Comparison of ENCODE assay signal across 8 cellular contexts in genomic region chr9:121698627-121699270, GRCh38. TPM values are rescaled to one million over a fixed set of nuclear protein-coding genes. Genes with fewer than 3 reads are reported as not detected.
DNase-seq lines count a peak whose midpoint lies in the region; ATAC-seq and TF ChIP-seq lines count a peak whose summit lies in the region.

No MANE protein-coding gene starts in this region.

- H3K9me3 Mint-ChIP-seq in CD8-positive, alpha-beta memory T cell = no peaks in the 10 kb centered on the region

- H3K9me3 ChIP-seq in CD8-positive, alpha-beta memory T cell (ENCODE audit: low read length) = no peaks in the 10 kb centered on the region
- H3K9me3 ChIP-seq in HCT116 (ENCODE audit: control insufficient read depth in 1 of 2, insufficient read depth in 1 of 2, low read depth in 1 of 2, low read length in 2 of 2) (no peaks in the 10 kb centered on the region), sigmoid colon (no peaks in the 10 kb centered on the region)

- no peak overlapping the region for H3K4me3 ChIP-seq in CD8-positive, alpha-beta memory T cell (ENCODE audit: low read length)
- peak overlapping the region; percentile 70 to 73 for H3K4me3 ChIP-seq in HCT116 (replicated peaks in 1 of 2; ENCODE audit: low read depth in 1 of 2, low read length in 2 of 2)
- peak overlapping the region; percentile 35 to 57 (median 54) for H3K4me3 ChIP-seq in sigmoid colon

- H3K27ac Mint-ChIP-seq in CD8-positive, alpha-beta memory T cell = no peak overlapping the region

- peaks cover 17% of the 10 kb centered on the region; the same call in 1 of the 2 replicates for H3K79me2 ChIP-seq in HCT116 (ENCODE audit: insufficient read depth, low read length)

- H3K9me2 ChIP-seq in HCT116 (ENCODE audit: insufficient read depth) = no peaks in the 10 kb centered on the region

- WGBS in sigmoid colon, 2 donors = 5 to 13% methylated on average over 89 of the region's 89 CpGs

- H2AFZ ChIP-seq in HCT116 (ENCODE audit: low read depth, low read length, poor library complexity, severe bottlenecking) = no peak overlapping the region

- TF ChIP-seq POLR2A in HCT116 (IDR thresholded peaks at IDR 0.05; ENCODE audit: borderline replicate concordance, extremely low read depth, insufficient read depth, insufficient read length) (no peak), sigmoid colon (IDR thresholded peaks at IDR 0.05) (no peak)

- no peaks in the 10 kb centered on the region for H3K36me3 ChIP-seq in CD8-positive, alpha-beta memory T cell (ENCODE audit: insufficient read depth, low read length)
- no peaks in the 10 kb centered on the region for H3K36me3 ChIP-seq in HCT116 (ENCODE audit: control insufficient read depth in 1 of 2, insufficient read depth in 2 of 2, low read length in 2 of 2)
- no peaks in the 10 kb centered on the region for H3K36me3 ChIP-seq in sigmoid colon

- H3K4me3 Mint-ChIP-seq in CD8-positive, alpha-beta memory T cell = peak overlapping the region; percentile 5 to 85 (median 50)

- POLR2A ChIA-PET in CD8-positive, alpha-beta memory T cell (lab: Charles Lee) = no interaction called here
- POLR2A ChIA-PET in HCT116 (lab: Charles Lee) = no interaction called here

- H3K4me2 ChIP-seq in HCT116 (ENCODE audit: low read length) = peak overlapping the region; percentile 98

- H3K4me1 ChIP-seq in CD8-positive, alpha-beta memory T cell (ENCODE audit: insufficient read depth, low read length) = peaks cover 7% of the 10 kb centered on the region
- H3K4me1 ChIP-seq in HCT116 (ENCODE audit: control insufficient read depth in 1 of 2, insufficient read depth in 2 of 2, low read length in 2 of 2) (peaks cover 2 to 18% of the 10 kb centered on the region in 2 experiments; a peak in 3 of 4 replicates), sigmoid colon (peaks cover 0 to 42% (median 37%) of the 10 kb centered on the region in 4 donors)

- TF ChIP-seq CTCF in HCT116 (IDR thresholded peaks at IDR 0.05 in 2 of 3, conservative IDR thresholded peaks at IDR 0.05 in 1 of 3; ENCODE audit: borderline replicate concordance in 1 of 3, insufficient read depth in 1 of 3, low read depth in 2 of 3, low read length in 2 of 3) (no peak), sigmoid colon (IDR thresholded peaks at IDR 0.05) (no peak)

- H3K36me3 Mint-ChIP-seq in CD8-positive, alpha-beta memory T cell = no peaks in the 10 kb centered on the region

- CTCF ChIA-PET in CD8-positive, alpha-beta memory T cell (lab: Charles Lee) = interaction anchor here (1.2 to 1.4 kb wide), 2 partner anchors 12 to 27 kb away, joined by 3 read pairs; no protein-coding TSS in a partner anchor
- CTCF ChIA-PET in HCT116 (lab: Charles Lee) = interaction anchor here (1.3 to 3.0 kb wide), 3 partner anchors 11 to 163 kb away, joined by 4 to 11 read pairs (median 6); no protein-coding TSS in a partner anchor

- peaks cover 11 to 28% (median 13%) of the 10 kb centered on the region in 3 donors for H3K4me1 Mint-ChIP-seq in CD8-positive, alpha-beta memory T cell

- ATAC-seq in HCT116 (peak; percentile 74), SK-N-SH treated with all-trans-retinoic acid at 6 μM for 48 hours (peak; percentile 4), HG03095 (IDR thresholded peaks at IDR 0.05; ENCODE audit: unreplicated experiment) (no peak)

- H4K20me1 ChIP-seq in HCT116 (ENCODE audit: insufficient read depth) = peaks cover 11% of the 10 kb centered on the region; the same call in 1 of the 2 replicates

- intact Hi-C loops in HCT116 (cut with micrococcal nuclease) (loop anchor here (5.0 kb wide), 1 partner anchor 164 kb away; no protein-coding TSS in a partner anchor), sigmoid colon (cut with DNase I) (loop anchor here (5.0 to 10.0 kb wide), 2 partner anchors 44 to 196 kb away; no protein-coding TSS in a partner anchor)

- H3K9ac ChIP-seq in HCT116 (ENCODE audit: low read length) = peak overlapping the region; percentile 68; the same call in 1 of the 2 replicates

- no peak overlapping the region for H3K27ac ChIP-seq in CD8-positive, alpha-beta memory T cell (ENCODE audit: low read depth, low read length)
- H3K27ac ChIP-seq in HCT116 (ENCODE audit: low read depth, low read length) (peak overlapping the region; percentile 64; the same call in 1 of the 2 replicates), sigmoid colon (peak overlapping the region in 2 of 4 donors; percentile 45 to 66)

- no TSS peak for BruUV-seq in HCT116 (replicated peaks; lab: Mats Ljungman, UMichigan)

- peak in 3 of 5 donors; percentile 6 to 41 (median 10) for DNase-seq in CD8-positive, alpha-beta memory T cell
- DNase-seq in HCT116 (ENCODE audit: low read depth, low spot score) = no peak
- peak; percentile 22 for DNase-seq in germinal center (ENCODE audit: low spot score)
- no peak for DNase-seq in sigmoid colon
- DNase-seq in SKM-1 treated with dmso at 0.1 percent for 144 hours (lab: John Stamatoyannopoulos, UW; ENCODE audit: unreplicated experiment) = no peak
- DNase-seq in mucosa of gallbladder (ENCODE audit: low spot score) = no peak

- peaks cover 17% of the 10 kb centered on the region for H3K27me3 ChIP-seq in CD8-positive, alpha-beta memory T cell (ENCODE audit: insufficient read depth, low read length, poor library complexity, severe bottlenecking)
- no peaks in the 10 kb centered on the region for H3K27me3 ChIP-seq in HCT116 (ENCODE audit: insufficient read depth, low read length)
- no peaks in the 10 kb centered on the region for H3K27me3 ChIP-seq in sigmoid colon

- TF ChIP-seq RAD21 in HCT116 (IDR thresholded peaks at IDR 0.05; ENCODE audit: low read depth) = no peak

- RAD21 ChIA-PET in HCT116 (lab: Charles Lee; ENCODE audit: low non-redundant PET in 1 of 2, low total read pairs in 2 of 2, uncharacterized antibody in 2 of 2, unreplicated experiment in 2 of 2) = no interaction called here

- H3K27me3 Mint-ChIP-seq in CD8-positive, alpha-beta memory T cell = peaks cover 15 to 23% of the 10 kb centered on the region in 2 donors

- no peak for TF ChIP-seq EP300 in sigmoid colon (IDR thresholded peaks at IDR 0.05)

TF ChIP-seq in HCT116, 20 proteins besides CTCF, POLR2A, EP300 and RAD21:
- TF ChIP-seq FOSL1 (IDR thresholded peaks at IDR 0.05; ENCODE audit: low read depth) (no peak), SRF (IDR thresholded peaks at IDR 0.05; ENCODE audit: low read depth) (no peak), CBX3 (IDR thresholded peaks at IDR 0.05; ENCODE audit: low read depth) (no peak), CEBPB (IDR thresholded peaks at IDR 0.05; ENCODE audit: low read depth) (no peak), EGR1 (IDR thresholded peaks at IDR 0.05; ENCODE audit: low read depth) (no peak), MAX (IDR thresholded peaks at IDR 0.05) (no peak)

TF ChIP-seq in SK-N-SH treated with all-trans-retinoic acid at 6 μM for 48 hours, 23 proteins besides CTCF, POLR2A, EP300 and RAD21:
- TF ChIP-seq TSHZ2 (CRISPR knock-in tag; IDR thresholded peaks at IDR 0.05) (no peak), ZNF70 (CRISPR knock-in tag; IDR thresholded peaks at IDR 0.05) (no peak), OSR1 (CRISPR knock-in tag; IDR thresholded peaks at IDR 0.05) (no peak), ISL1 (CRISPR knock-in tag; IDR thresholded peaks at IDR 0.05) (no peak), ESRRG (CRISPR knock-in tag; IDR thresholded peaks at IDR 0.05) (no peak)

RNA-seq across cellular contexts. Expression of gene DAB2IP, which starts 47.3 kb away (rescaled TPM):
- total RNA-seq in CD8-positive, alpha-beta memory T cell = under 1 TPM; 0.15 to 0.27 TPM
- polyA plus RNA-seq in CD8-positive, alpha-beta memory T cell = 0.41 TPM
- total RNA-seq in HCT116 (2021; ENCODE audit: unreplicated experiment) = 31.0 TPM
- 15.1 and 18.9 TPM in 2 replicates for polyA plus RNA-seq in HCT116 (2012)
- total RNA-seq in sigmoid colon = 10 to 100 TPM; 20.1 to 50.7 (median 39.9) TPM
- polyA plus RNA-seq in sigmoid colon = 10 to 100 TPM; 25.8 to 52.4 (median 34.7) TPM
- total RNA-seq in mucosa of gallbladder = 114 TPM

Comparison
In these comparisons a context has a peak if more than half of its experiments do, and no peak if none do; other contexts are left out.
1. DNase-seq: peak in CD8-positive, alpha-beta memory T cell (3 of 5) and germinal center (single experiment); none in HCT116 (single experiment), sigmoid colon (single experiment), SKM-1 treated with dmso at 0.1 percent for 144 hours (single experiment) and mucosa of gallbladder (single experiment).
2. RNA of gene DAB2IP, which starts 47.3 kb away (total RNA-seq): 114 TPM in mucosa of gallbladder (single experiment), 20.1 to 50.7 TPM in sigmoid colon and 31.0 TPM in HCT116 (single experiment); 0.15 to 0.27 TPM in CD8-positive, alpha-beta memory T cell; every median in the first group is over 10 times any median in the second.